8 cellular contexts compared by ENCODE assay signal in the genomic region with DNA sequence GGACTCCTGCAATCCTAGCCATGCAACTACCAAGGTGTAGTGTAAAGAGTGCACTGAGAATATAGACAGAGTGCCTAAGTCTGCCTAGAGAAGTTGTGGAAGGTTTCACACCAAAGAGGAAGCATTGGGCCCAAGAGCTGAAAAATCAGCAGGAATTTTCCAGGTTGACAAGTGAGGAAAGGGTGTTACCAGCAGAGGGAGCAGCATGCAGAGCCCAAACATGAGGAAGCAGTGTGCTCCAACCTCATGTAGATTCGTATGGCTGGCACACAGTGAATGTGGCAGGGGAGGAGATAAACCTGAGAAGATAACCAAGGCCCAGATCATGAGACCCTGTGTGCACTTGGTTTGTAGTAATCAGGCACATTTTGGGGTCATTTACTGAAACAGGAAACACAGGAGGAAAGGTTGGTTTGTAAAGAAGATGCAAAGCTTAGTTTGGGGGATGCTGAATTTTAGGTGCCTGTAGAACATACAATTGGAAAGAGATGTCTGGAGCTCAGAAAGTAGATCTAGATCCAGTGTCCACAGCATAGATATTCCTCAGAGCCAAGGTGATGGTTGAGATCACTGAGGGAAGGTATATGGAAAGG. TPM values are rescaled to one million over a fixed set of nuclear protein-coding genes. Genes with fewer than 3 reads are reported as not detected.
A peak's percentile ranks its signal among the peaks of the same experiment; 100 is the strongest.
DNase-seq lines count a peak whose midpoint lies in the region; ATAC-seq, FAIRE-seq and TF ChIP-seq lines count a peak whose summit lies in the region.

No MANE protein-coding gene starts in this region.

- ATAC-seq in left ventricle myocardium superior (peak; percentile 76), sciatic nerve (peak; percentile 45), HG02870 (IDR thresholded peaks at IDR 0.05; ENCODE audit: unreplicated experiment) (no peak), HG03045 (IDR thresholded peaks at IDR 0.05; ENCODE audit: unreplicated experiment) (no peak)

- H3K27ac ChIP-seq in OCI-LY1 (ENCODE audit: low read depth, low read length, poor library complexity, severe bottlenecking), result no peak overlapping the region

- H3K4me1 ChIP-seq in OCI-LY1 (ENCODE audit: insufficient read depth, low read length, severe bottlenecking), result peaks cover 3% of the 10 kb centered on the region

- H3K4me2 ChIP-seq in OCI-LY1 (ENCODE audit: low read length), result no peak overlapping the region

- H2AFZ ChIP-seq in OCI-LY1 (ENCODE audit: low read length), result no peak overlapping the region

- no peak overlapping the region for H3K4me3 ChIP-seq in OCI-LY1 (ENCODE audit: low read depth, low read length, poor library complexity, severe bottlenecking)

- H3K79me2 ChIP-seq in OCI-LY1 (ENCODE audit: insufficient read depth, low read length), result no peaks in the 10 kb centered on the region

- no peak overlapping the region for H3K9ac ChIP-seq in OCI-LY1 (ENCODE audit: low read length)

- intact Hi-C loops in left ventricle myocardium superior (cut with micrococcal nuclease), result no loop called here
- intact Hi-C loops in sciatic nerve (cut with DNase I), result no loop called here

- H3K36me3 ChIP-seq in OCI-LY1 (ENCODE audit: insufficient read depth, low read length), result no peaks in the 10 kb centered on the region

- H3K9me2 ChIP-seq in OCI-LY1 (ENCODE audit: low read depth, low read length), result no peaks in the 10 kb centered on the region

- no peaks in the 10 kb centered on the region for H3F3A ChIP-seq in OCI-LY1 (ENCODE audit: insufficient read depth, low read length)

- peak; percentile 68 for TF ChIP-seq CTCF in D721Med (IDR thresholded peaks at IDR 0.05; ENCODE audit: insufficient read depth, missing control alignments)
- TF ChIP-seq CTCF in OCI-LY1 (IDR thresholded peaks at IDR 0.05; ENCODE audit: low read length), result peak; percentile 60

- H4K20me1 ChIP-seq in OCI-LY1 (ENCODE audit: insufficient read depth, low read length), result no peaks in the 10 kb centered on the region

- FAIRE-seq in D721Med (lab: Jason Lieb, UNC), result no peak

- DNase-seq in D721Med (ENCODE audit: insufficient read length, low spot score) (no peak), HT1080 (ENCODE audit: low read depth) (peak; percentile 42), amygdala (lab: John Stamatoyannopoulos, UW) (peak in 32 of 56 donors; percentile 6 to 71 (median 18)), left ventricle myocardium superior (no peak), sciatic nerve (ENCODE audit: low spot score) (no peak)

- no peaks in the 10 kb centered on the region for H3K9me3 ChIP-seq in OCI-LY1 (ENCODE audit: low read length)

- no peaks in the 10 kb centered on the region for H3K27me3 ChIP-seq in OCI-LY1 (ENCODE audit: insufficient read depth, low read length)

RNA-seq across cellular contexts. Expression of gene HPX, which starts 1.7 kb away (rescaled TPM):
- total RNA-seq in HT1080 (2014; rRNA removed; shearing (Covaris generic)), result 0.35 TPM in 1 of 2 replicates, not detected in the other
- polyA plus RNA-seq in HT1080 (2015; cell fraction: cytosol; rRNA removed), result not detected in 2 replicates
- polyA plus RNA-seq in HT1080 (2015; cell fraction: nucleus; rRNA removed), result 0.46 and 0.50 TPM in 2 replicates
- total RNA-seq in left ventricle myocardium superior, result not detected
- 2.8 TPM for total RNA-seq in sciatic nerve

RNA-seq across cellular contexts. Expression of gene APBB1, which starts 20.2 kb away (rescaled TPM):
- total RNA-seq in HT1080 (2014; rRNA removed; shearing (Covaris generic)), result 13.3 and 15.4 TPM in 2 replicates
- polyA plus RNA-seq in HT1080 (2015; cell fraction: cytosol; rRNA removed), result 19.0 and 22.3 TPM in 2 replicates
- polyA plus RNA-seq in HT1080 (2015; cell fraction: nucleus; rRNA removed), result 23.2 and 27.4 TPM in 2 replicates
- total RNA-seq in left ventricle myocardium superior (87.6 TPM), sciatic nerve (65.5 TPM)

RNA-seq across cellular contexts. Expression of gene TRIM3, which starts 34.7 kb away (rescaled TPM):
- 27.2 and 35.5 TPM in 2 replicates for total RNA-seq in HT1080 (2014; rRNA removed; shearing (Covaris generic))
- polyA plus RNA-seq in HT1080 (2015; cell fraction: cytosol; rRNA removed), result 11.9 and 12.3 TPM in 2 replicates
- 64.8 and 66.5 TPM in 2 replicates for polyA plus RNA-seq in HT1080 (2015; cell fraction: nucleus; rRNA removed)
- 14.4 TPM for total RNA-seq in left ventricle myocardium superior
- total RNA-seq in sciatic nerve, result 24.6 TPM

RNA-seq across cellular contexts. Expression of gene ARFIP2, which starts 42.1 kb away (rescaled TPM):
- 123 and 126 TPM in 2 replicates for total RNA-seq in HT1080 (2014; rRNA removed; shearing (Covaris generic))
- polyA plus RNA-seq in HT1080 (2015; cell fraction: cytosol; rRNA removed), result 85.7 and 89.3 TPM in 2 replicates
- polyA plus RNA-seq in HT1080 (2015; cell fraction: nucleus; rRNA removed), result 151 and 159 TPM in 2 replicates
- total RNA-seq in left ventricle myocardium superior (15.2 TPM), sciatic nerve (35.0 TPM)

RNA-seq across cellular contexts. Expression of gene TIMM10B, which starts 42.2 kb away (rescaled TPM):
- 49.8 and 60.5 TPM in 2 replicates for total RNA-seq in HT1080 (2014; rRNA removed; shearing (Covaris generic))
- polyA plus RNA-seq in HT1080 (2015; cell fraction: cytosol; rRNA removed), result 31.3 and 34.1 TPM in 2 replicates
- polyA plus RNA-seq in HT1080 (2015; cell fraction: nucleus; rRNA removed), result 32.8 and 47.0 TPM in 2 replicates
- total RNA-seq in left ventricle myocardium superior (17.9 TPM), sciatic nerve (51.5 TPM)

Comparison
In these comparisons a context has a peak if more than half of its experiments do, and no peak if none do; other contexts are left out.
1. DNase-seq: peak in HT1080 (single experiment) and amygdala (32 of 56); none in D721Med (single experiment), left ventricle myocardium superior (single experiment) and sciatic nerve (single experiment).
2. ATAC-seq: peak in left ventricle myocardium superior (single experiment) and sciatic nerve (single experiment); none in HG02870 (single experiment) and HG03045 (single experiment).